1 cellular context compared by ENCODE assay signal in the genomic region with DNA sequence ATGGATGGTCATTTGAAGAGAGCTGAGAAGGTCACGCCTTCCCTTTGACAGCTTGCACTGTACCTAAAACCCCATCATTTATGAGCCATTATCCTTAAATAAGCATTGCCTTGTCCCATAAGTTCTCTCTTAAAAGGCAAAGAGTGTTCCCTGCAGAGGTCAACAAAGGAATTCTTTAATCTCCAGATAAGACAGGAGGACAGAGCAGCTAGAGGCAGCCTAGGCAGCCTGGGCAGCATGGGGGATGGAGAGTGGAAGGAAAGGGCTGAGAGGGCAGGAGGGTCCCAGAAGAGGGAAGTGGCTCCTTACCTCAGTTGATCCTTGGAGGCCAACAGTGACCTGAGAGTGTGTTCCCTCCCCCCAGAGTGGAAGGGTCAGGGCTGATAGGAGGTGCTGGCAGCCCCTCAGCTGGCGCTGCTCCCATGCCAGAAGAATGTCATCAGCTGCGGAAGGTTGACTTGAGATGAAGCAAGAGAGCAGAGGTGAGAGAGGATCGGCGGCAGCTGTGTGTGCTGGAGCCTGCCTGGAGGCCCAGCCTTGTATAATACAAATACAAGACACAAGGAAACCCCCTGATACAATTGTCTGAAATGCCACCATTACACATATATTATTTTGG.
TF ChIP-seq lines count a peak whose summit lies in the region.

No MANE protein-coding gene starts in this region.

TF ChIP-seq in IMR-90, 13 proteins besides CTCF, POLR2A, EP300 and RAD21:
- TF ChIP-seq NFE2L2 (IDR thresholded peaks at IDR 0.05; ENCODE audit: low read depth, low read length) (no peak), SMC3 (IDR thresholded peaks at IDR 0.05; ENCODE audit: low read depth, low read length) (no peak), CEBPB (IDR thresholded peaks at IDR 0.05; ENCODE audit: low read depth, low read length) (peak; percentile 80), MXI1 (IDR thresholded peaks at IDR 0.05; ENCODE audit: borderline replicate concordance, low read depth, low read length) (no peak), USF2 (IDR thresholded peaks at IDR 0.05; ENCODE audit: low read depth, low read length) (no peak), MAZ (IDR thresholded peaks at IDR 0.05; ENCODE audit: borderline replicate concordance, low read depth, low read length) (no peak)
- TF ChIP-seq, protein P1, sequence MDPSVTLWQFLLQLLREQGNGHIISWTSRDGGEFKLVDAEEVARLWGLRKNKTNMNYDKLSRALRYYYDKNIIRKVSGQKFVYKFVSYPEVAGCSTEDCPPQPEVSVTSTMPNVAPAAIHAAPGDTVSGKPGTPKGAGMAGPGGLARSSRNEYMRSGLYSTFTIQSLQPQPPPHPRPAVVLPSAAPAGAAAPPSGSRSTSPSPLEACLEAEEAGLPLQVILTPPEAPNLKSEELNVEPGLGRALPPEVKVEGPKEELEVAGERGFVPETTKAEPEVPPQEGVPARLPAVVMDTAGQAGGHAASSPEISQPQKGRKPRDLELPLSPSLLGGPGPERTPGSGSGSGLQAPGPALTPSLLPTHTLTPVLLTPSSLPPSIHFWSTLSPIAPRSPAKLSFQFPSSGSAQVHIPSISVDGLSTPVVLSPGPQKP (IDR thresholded peaks at IDR 0.05; ENCODE audit: borderline replicate concordance, low read depth, low read length) = no peak
